In the genomic region with DNA sequence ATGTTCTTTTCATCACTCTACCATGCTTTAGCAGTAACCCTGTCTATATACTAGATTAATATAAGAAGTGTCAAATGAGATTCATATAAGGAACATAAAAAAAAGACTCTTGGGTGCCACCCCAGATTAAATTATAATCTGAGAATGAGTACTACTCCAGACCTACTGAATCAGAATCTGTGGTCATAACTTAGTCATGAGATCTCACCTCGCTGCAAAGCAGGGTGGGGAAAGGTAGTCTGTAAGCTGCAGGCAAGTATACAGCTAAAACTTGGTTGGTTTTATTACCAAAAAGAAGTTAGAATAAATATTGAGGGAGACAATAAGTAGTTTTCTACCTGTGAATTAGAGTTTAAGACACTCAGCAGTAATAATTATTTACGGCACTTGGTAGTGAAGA, we compare ENCODE assay signal across 6 cellular contexts.
"Had no signal": no experiment of that assay in that cellular context is flagged by ENCODE, and none has a peak within 500 bp of the region (broad histone marks: within the 10 kb centered on the region; RNA-seq: fewer than 3 reads in every experiment).

No MANE protein-coding gene starts in this region.

- H3K4me1 Mint-ChIP-seq: IgD-negative memory B cell had no signal

- ATAC-seq: HepG2 had no signal

- H3K9me3 Mint-ChIP-seq: H9 had no signal

- H3K27ac Mint-ChIP-seq: H9, IgD-negative memory B cell had no signal

- H3K27me3 Mint-ChIP-seq: IgD-negative memory B cell had no signal

- DNase-seq: GM23248, H9, HCEC 1CT, KBM-7 had no signal

- H3K4me3 Mint-ChIP-seq: H9, IgD-negative memory B cell had no signal
